ENCODE assay signal across 1 cellular context in the genomic region with DNA sequence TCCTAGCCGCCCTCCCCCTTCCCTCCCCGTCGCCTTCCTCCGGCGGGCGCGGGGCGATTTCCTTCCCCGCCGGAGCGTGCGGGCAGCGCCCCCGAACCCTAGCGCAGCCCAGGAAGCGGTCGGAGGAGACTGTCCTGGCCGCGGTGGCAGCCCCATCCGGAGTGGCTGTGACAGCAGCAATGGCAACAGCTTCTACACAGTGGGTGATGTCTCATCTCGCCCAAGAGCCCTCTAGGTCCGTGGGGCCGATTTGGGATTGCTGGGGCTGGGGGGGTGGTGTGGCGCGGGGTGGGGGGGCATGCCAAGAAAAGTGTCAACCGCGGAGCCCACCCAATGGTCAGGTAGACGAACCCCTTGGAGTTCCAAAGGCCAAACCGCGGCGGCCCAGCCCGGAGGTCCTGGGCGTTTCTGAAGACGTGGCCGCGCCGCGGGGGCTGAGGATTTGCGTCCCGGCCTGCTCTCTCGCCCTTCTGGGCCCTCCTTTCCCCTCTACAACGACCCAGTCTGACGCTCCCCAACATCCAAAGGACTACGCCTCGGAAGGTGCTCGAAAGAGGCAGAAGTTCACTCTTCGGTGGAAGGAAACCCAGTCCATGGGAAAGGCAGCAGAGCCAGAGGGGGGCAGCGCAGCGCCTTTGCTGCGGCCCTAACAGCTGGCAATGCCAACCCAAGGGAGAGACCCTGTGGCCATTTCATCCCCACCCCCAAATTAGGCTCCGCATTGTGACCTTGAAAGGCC.
TF ChIP-seq lines count a peak whose summit lies in the region.

No MANE protein-coding gene starts in this region.

TF ChIP-seq in H1, 55 proteins besides CTCF, POLR2A, EP300 and RAD21 (continued from another document):
- TF ChIP-seq CBX8 (IDR thresholded peaks at IDR 0.05; ENCODE audit: borderline replicate concordance, low read depth, low read length) (no peak), SUZ12 (IDR thresholded peaks at IDR 0.05; ENCODE audit: low read length) (peak; percentile 69), TAF1 (IDR thresholded peaks at IDR 0.05; ENCODE audit: low read depth, low read length) (no peak), RNF2 (IDR thresholded peaks at IDR 0.05; ENCODE audit: borderline replicate concordance, low read depth, low read length, missing control alignments, poor library complexity, severe bottlenecking) (peak; percentile 19), CHD7 (IDR thresholded peaks at IDR 0.05; ENCODE audit: insufficient replicate concordance, low read length) (no peak), TCF12 (IDR thresholded peaks at IDR 0.05; ENCODE audit: low read depth, low read length) (no peak), BCL11A (IDR thresholded peaks at IDR 0.05; ENCODE audit: low read depth in 2 of 2, low read length in 2 of 2) (no peak), MAFK (IDR thresholded peaks at IDR 0.05; ENCODE audit: low read depth, low read length) (no peak)
